In genomic region chr5:172764861-172765765, GRCh38 we compare ENCODE assay signal across 8 cellular contexts. TPM values are rescaled to one million over a fixed set of nuclear protein-coding genes. Genes with fewer than 3 reads are reported as not detected.
DNase-seq lines count a peak whose midpoint lies in the region; ATAC-seq and TF ChIP-seq lines count a peak whose summit lies in the region.

No MANE protein-coding gene starts in this region.

- peaks cover 17% of the 10 kb centered on the region; the same call in 1 of the 2 replicates for H4K20me1 ChIP-seq in GM23338 (replicated peaks; ENCODE audit: insufficient read depth)
- no peaks in the 10 kb centered on the region for H4K20me1 ChIP-seq in fibroblast of lung (ENCODE audit: control insufficient read depth, extremely low read depth, insufficient read depth, low read length)

- H3K27me3 ChIP-seq in GM23338 (ENCODE audit: insufficient read depth), result peaks cover 9% of the 10 kb centered on the region
- no peaks in the 10 kb centered on the region for H3K27me3 ChIP-seq in fibroblast of lung (ENCODE audit: control insufficient read depth, insufficient read depth, low read length)
- H3K27me3 ChIP-seq in naive thymus-derived CD4-positive, alpha-beta T cell (ENCODE audit: control insufficient read depth in 2 of 2, insufficient read depth in 2 of 2, low read length in 2 of 2), result no peaks in the 10 kb centered on the region

- H3K27ac ChIP-seq in GM23338 (ENCODE audit: low read depth) (peak overlapping the region; percentile 26), fibroblast of lung (ENCODE audit: insufficient read depth, low read length) (peak overlapping the region; percentile 91)
- H3K27ac ChIP-seq in naive thymus-derived CD4-positive, alpha-beta T cell (ENCODE audit: low read depth, low read length), result peak overlapping the region; percentile 93

- H3K9me2 ChIP-seq in GM23338 (ENCODE audit: insufficient read depth), result no peaks in the 10 kb centered on the region

- H3K9me3 Mint-ChIP-seq in GM23338, result peaks cover 1% of the 10 kb centered on the region; the same call in 1 of the 3 replicates
- H3K9me3 Mint-ChIP-seq in naive thymus-derived CD4-positive, alpha-beta T cell, result peaks cover 0 to 27% (median 1%) of the 10 kb centered on the region in 11 donors
- peaks cover under 1% of the 10 kb centered on the region for H3K9me3 Mint-ChIP-seq in stimulated activated memory B cell treated with anti-CD40 and anti-IgM and Interleukin-4, amounts not matched to agents 10 μg/mL and 1 μg/mL and 100 μg/mL, for 72 hours

- ATAC-seq in GM23338, result peak; percentile 92
- peak; percentile 73 for ATAC-seq in naive thymus-derived CD4-positive, alpha-beta T cell
- ATAC-seq in stimulated activated memory B cell treated with anti-CD40 and anti-IgM and Interleukin-4, amounts not matched to agents 10 μg/mL and 1 μg/mL and 100 μg/mL, for 72 hours, result peak; percentile 96

- H3K79me2 ChIP-seq in GM23338 (replicated peaks; ENCODE audit: insufficient read depth) (peaks cover 8% of the 10 kb centered on the region; the same call in 1 of the 2 replicates), fibroblast of lung (ENCODE audit: control insufficient read depth, insufficient read depth, low read length) (peaks cover 28% of the 10 kb centered on the region)

- peak overlapping the region; percentile 54 for H3K9ac ChIP-seq in fibroblast of lung (ENCODE audit: insufficient read depth, low read length)

- H3F3A ChIP-seq in GM23338 (replicated peaks; ENCODE audit: low read depth), result no peaks in the 10 kb centered on the region; the same call in 1 of the 2 replicates

- H3K36me3 Mint-ChIP-seq in GM23338 (ENCODE audit: low read depth), result peaks cover 28% of the 10 kb centered on the region
- H3K36me3 Mint-ChIP-seq in naive thymus-derived CD4-positive, alpha-beta T cell, result peaks cover 2 to 21% (median 18%) of the 10 kb centered on the region in 5 donors
- peaks cover 16% of the 10 kb centered on the region for H3K36me3 Mint-ChIP-seq in stimulated activated memory B cell treated with anti-CD40 and anti-IgM and Interleukin-4, amounts not matched to agents 10 μg/mL and 1 μg/mL and 100 μg/mL, for 72 hours

- no peak for TF ChIP-seq CTCF in GM23338 (conservative IDR thresholded peaks at IDR 0.05; ENCODE audit: low read depth in 2 of 2)
- TF ChIP-seq CTCF in fibroblast of lung (conservative IDR thresholded peaks at IDR 0.05 in 1 of 2, IDR thresholded peaks at IDR 0.05 in 1 of 2; ENCODE audit: low read depth in 1 of 2, low read length in 2 of 2), result peak in 1 of 2 donors; percentile 8

- no peaks in the 10 kb centered on the region for H3K9me3 ChIP-seq in fibroblast of lung (ENCODE audit: control insufficient read depth, insufficient read depth, low read depth, low read length)
- no peaks in the 10 kb centered on the region for H3K9me3 ChIP-seq in naive thymus-derived CD4-positive, alpha-beta T cell (ENCODE audit: control insufficient read depth in 2 of 3, low read length in 3 of 3)

- peak overlapping the region; percentile 52 for H3K4me3 ChIP-seq in GM23338
- peak overlapping the region in 3 of 4 experiments; percentile 36 to 100 (median 70) for H3K4me3 ChIP-seq in fibroblast of lung (replicated peaks in 1 of 4; ENCODE audit: control extremely low read depth in 1 of 4, insufficient read depth in 1 of 4, low read depth in 3 of 4, low read length in 4 of 4)
- peak overlapping the region; percentile 64 for H3K4me3 ChIP-seq in naive thymus-derived CD4-positive, alpha-beta T cell (ENCODE audit: low read length)

- H3K4me1 Mint-ChIP-seq in GM23338, result peaks cover 31% of the 10 kb centered on the region
- H3K4me1 Mint-ChIP-seq in naive thymus-derived CD4-positive, alpha-beta T cell, result peaks cover 8 to 63% (median 52%) of the 10 kb centered on the region in 7 donors
- peaks cover 57% of the 10 kb centered on the region for H3K4me1 Mint-ChIP-seq in stimulated activated memory B cell treated with anti-CD40 and anti-IgM and Interleukin-4, amounts not matched to agents 10 μg/mL and 1 μg/mL and 100 μg/mL, for 72 hours

- peaks cover 4% of the 10 kb centered on the region; the same call in 1 of the 2 replicates for H3K36me3 ChIP-seq in GM23338 (ENCODE audit: insufficient read depth)
- peaks cover 15% of the 10 kb centered on the region for H3K36me3 ChIP-seq in fibroblast of lung (ENCODE audit: control insufficient read depth, insufficient read depth, low read length)
- H3K36me3 ChIP-seq in naive thymus-derived CD4-positive, alpha-beta T cell (ENCODE audit: control insufficient read depth in 2 of 3, insufficient read depth in 3 of 3, low read length in 3 of 3), result peaks cover 4 to 14% (median 12%) of the 10 kb centered on the region in 3 experiments

- peak overlapping the region; percentile 73 for H3K4me2 ChIP-seq in GM23338
- peak overlapping the region; percentile 64 for H3K4me2 ChIP-seq in fibroblast of lung (ENCODE audit: extremely low read depth, insufficient read depth, low read length)

- H2AFZ ChIP-seq in GM23338 (peak overlapping the region; percentile 28; the same call in 1 of the 2 replicates), fibroblast of lung (ENCODE audit: low read length) (no peak overlapping the region)

- intact Hi-C loops in naive thymus-derived CD4-positive, alpha-beta T cell (cut with micrococcal nuclease), result loop anchor here (1.0 to 5.0 kb wide), 13 partner anchors 7 to 1378 kb away; partner anchors contain the start of genes BNIP1 (in 1 of the 2), CPEB4 (in 1 of the 2), CREBRF (in 1 of the 2) and ERGIC1 (in 1 of the 2)

- peaks cover 8% of the 10 kb centered on the region for H3K27me3 Mint-ChIP-seq in GM23338 (ENCODE audit: insufficient read depth, low read depth, poor library complexity)
- peaks cover 0 to 8% (median 0%) of the 10 kb centered on the region in 5 donors for H3K27me3 Mint-ChIP-seq in naive thymus-derived CD4-positive, alpha-beta T cell
- no peaks in the 10 kb centered on the region for H3K27me3 Mint-ChIP-seq in stimulated activated memory B cell treated with anti-CD40 and anti-IgM and Interleukin-4, amounts not matched to agents 10 μg/mL and 1 μg/mL and 100 μg/mL, for 72 hours

- peak overlapping the region; percentile 96 for H3K27ac Mint-ChIP-seq in GM23338
- H3K27ac Mint-ChIP-seq in naive thymus-derived CD4-positive, alpha-beta T cell, result peak overlapping the region; percentile 94 to 100 (median 97)
- H3K27ac Mint-ChIP-seq in stimulated activated memory B cell treated with anti-CD40 and anti-IgM and Interleukin-4, amounts not matched to agents 10 μg/mL and 1 μg/mL and 100 μg/mL, for 72 hours, result peak overlapping the region; percentile 92

- DNase-seq in Daoy (ENCODE audit: low read depth) (peak; percentile 99), GM23338 (ENCODE audit: low spot score) (peak; percentile 99), Kasumi-1 (lab: John Stamatoyannopoulos, UW) (peak; percentile 89 to 92), RKO (ENCODE audit: low spot score) (peak; percentile 100), fibroblast of lung (ENCODE audit: low read depth in 2 of 2) (peak; percentile 100)
- peak; percentile 80 to 86 for DNase-seq in activated T-helper 1 cell treated with anti-CD3 and anti-CD28 coated beads, Interleukin-2, amount 50 U/mL, for 16 hours (ENCODE audit: low read depth in 1 of 2, low spot score in 1 of 2)
- DNase-seq in naive thymus-derived CD4-positive, alpha-beta T cell, result peak; percentile 86 to 100 (median 99)

- H3K4me1 ChIP-seq in GM23338 (ENCODE audit: insufficient read depth) (0 out of 2 replicates have a peak, but pooled peaks cover 8% of the 10 kb centered on the region), fibroblast of lung (ENCODE audit: control insufficient read depth, extremely low read depth, insufficient read depth, low read length) (peaks cover 3% of the 10 kb centered on the region)
- peaks cover 26 to 31% of the 10 kb centered on the region in 2 donors for H3K4me1 ChIP-seq in naive thymus-derived CD4-positive, alpha-beta T cell (ENCODE audit: control insufficient read depth in 2 of 2, insufficient read depth in 2 of 2, low read length in 2 of 2)

- CTCF ChIA-PET in naive thymus-derived CD4-positive, alpha-beta T cell (lab: Charles Lee), result interaction anchor here (0.6 to 2.4 kb wide), 10 partner anchors 9 to 715 kb away, joined by 3 to 16 read pairs (median 4); no protein-coding TSS in a partner anchor

- H3K4me3 Mint-ChIP-seq in GM23338, result peak overlapping the region; percentile 80
- H3K4me3 Mint-ChIP-seq in naive thymus-derived CD4-positive, alpha-beta T cell, result peak overlapping the region; percentile 80 to 93 (median 84)
- H3K4me3 Mint-ChIP-seq in stimulated activated memory B cell treated with anti-CD40 and anti-IgM and Interleukin-4, amounts not matched to agents 10 μg/mL and 1 μg/mL and 100 μg/mL, for 72 hours, result peak overlapping the region; percentile 85

- POLR2A ChIA-PET in naive thymus-derived CD4-positive, alpha-beta T cell (lab: Charles Lee), result interaction anchor here (0.5 to 2.5 kb wide), 17 partner anchors 10 to 1123 kb away, joined by 3 to 31 read pairs (median 3); partner anchors contain the start of genes ATP6V0E1, CPEB4 and RPL26L1

TF ChIP-seq in GM23338, 12 proteins besides CTCF, POLR2A, EP300 and RAD21:
- TF ChIP-seq EZH2phosphoT487 (IDR thresholded peaks at IDR 0.05; ENCODE audit: unreplicated experiment) (no peak), POLR2AphosphoS5 (IDR thresholded peaks at IDR 0.05; ENCODE audit: low read depth) (peak; percentile 37; the same call in 1 of the 2 replicates), CREB1 (CRISPR knock-in tag; IDR thresholded peaks at IDR 0.05; ENCODE audit: low read depth) (peak; percentile 67)

RNA-seq across cellular contexts. Expression of gene DUSP1, which starts 5.9 kb away (rescaled TPM):
- 64.8 and 67.7 TPM in 2 replicates for total RNA-seq in Daoy (2014; rRNA removed; shearing (Covaris generic))
- total RNA-seq in GM23338 (2014; rRNA removed; shearing (Covaris generic)), result 12.8 and 17.2 TPM in 2 replicates
- polyA plus RNA-seq in GM23338 (2016; fragmentation: Nextera tagmentation; extraction: Ambion mirVana) (8.7 and 9.7 TPM in 2 replicates), fibroblast of lung (121 and 291 TPM in 2 replicates)
- 56.5 and 148 TPM in 2 replicates for total RNA-seq in fibroblast of lung
- polyA plus RNA-seq in fibroblast of lung (2012), result 89.4 and 192 TPM in 2 replicates
- 200 and 307 TPM in 2 replicates for polyA minus RNA-seq in fibroblast of lung (ENCODE audit: low replicate concordance)
- 1,000 to 10,000 TPM in 2 of 5 experiments, 10 to 100 TPM in 2, 1 to 10 TPM in 1; 5.4 to 2,522 (median 40.7) TPM for total RNA-seq in naive thymus-derived CD4-positive, alpha-beta T cell
- polyA plus RNA-seq in naive thymus-derived CD4-positive, alpha-beta T cell, result 10 to 100 TPM; 53.5 to 81.3 TPM

Comparison
In these comparisons a context has a peak if more than half of its experiments do, and no peak if none do; other contexts are left out.
1. Peak in every context shown above with its lines: DNase-seq, ATAC-seq, H3K4me3 ChIP-seq and H3K27ac ChIP-seq.
2. H3K27ac ChIP-seq: peak in every context shown above with its lines; median percentile 93 in naive thymus-derived CD4-positive, alpha-beta T cell; 91 in fibroblast of lung; 26 in GM23338.